14 cellular contexts compared by ENCODE assay signal in genomic region chr2:165192729-165193128, GRCh38.
A peak's percentile ranks its signal among the peaks of the same experiment; 100 is the strongest.
DNase-seq lines count a peak whose midpoint lies in the region; ATAC-seq and TF ChIP-seq lines count a peak whose summit lies in the region.
"Had no signal": no experiment of that assay in that cellular context is flagged by ENCODE, and none has a peak within 500 bp of the region (broad histone marks: within the 10 kb centered on the region; RNA-seq: fewer than 3 reads in every experiment).

No MANE protein-coding gene starts in this region.

- no peak for TF ChIP-seq CTCF in GM12864 (IDR thresholded peaks at IDR 0.05; ENCODE audit: low read depth, low read length, missing control alignments)

- ATAC-seq in GM19463 (IDR thresholded peaks at IDR 0.05; ENCODE audit: unreplicated experiment) (peak; percentile 17), HG02840 (IDR thresholded peaks at IDR 0.05; ENCODE audit: low FRiP score, unreplicated experiment) (peak; percentile 22), HG03460 (IDR thresholded peaks at IDR 0.05; ENCODE audit: unreplicated experiment) (peak; percentile 24), HG02870 (IDR thresholded peaks at IDR 0.05; ENCODE audit: unreplicated experiment) (no peak)
- ATAC-seq: activated T-cell treated with anti-CD3 and anti-CD28 coated beads, Interleukin-2, amount 50 U/mL, for 4 hours; HCT116; left cardiac atrium had no signal

- no peak overlapping the region for H3K4me3 ChIP-seq in GM12864 (ENCODE audit: low read depth, low read length)

- DNase-seq in GM12864 (ENCODE audit: low read depth) = peak; percentile 8
- DNase-seq in activated T-cell treated with anti-CD3 and anti-CD28 coated beads, Interleukin-2, amount 50 U/mL, for 48 hours = no peak
- DNase-seq in NCI-H82 treated with DMSO at 0.1 percent for 48 hours (lab: John Stamatoyannopoulos, UW; ENCODE audit: unreplicated experiment) = no peak
- no peak for DNase-seq in NCI-H1092 treated with DMSO at 0.1 percent for 48 hours (lab: John Stamatoyannopoulos, UW)
- DNase-seq: activated CD4-positive, alpha-beta T cell treated with anti-CD3 and anti-CD28 coated beads, Interleukin-2, amount 10 ng/mL, durations not matched to agents 7 days and 5 days; activated T-cell treated with anti-CD3 and anti-CD28 coated beads, Interleukin-2, amount 50 U/mL, for 4 hours; CD8-positive, alpha-beta memory T cell; erythroblast; left cardiac atrium had no signal
